8 cellular contexts compared by ENCODE assay signal in genomic region chr7:140342732-140343514, GRCh38. TPM values are rescaled to one million over a fixed set of nuclear protein-coding genes. Genes with fewer than 3 reads are reported as not detected.
A peak's percentile ranks its signal among the peaks of the same experiment; 100 is the strongest.
DNase-seq lines count a peak whose midpoint lies in the region; ATAC-seq, FAIRE-seq and TF ChIP-seq lines count a peak whose summit lies in the region.

No MANE protein-coding gene starts in this region.

- no peak overlapping the region for H3K4me3 ChIP-seq in astrocyte of the spinal cord (ENCODE audit: low read depth, low read length)

- in situ Hi-C loops in astrocyte of the spinal cord (cut with HindIII; ENCODE audit: low sequenced_read_pairs), result no loop called here

- H3K36me3 Mint-ChIP-seq in activated CD4-positive, alpha-beta memory T cell treated with anti-CD3 and anti-CD28 coated beads for 36 hours, result peaks cover 56% of the 10 kb centered on the region

- TF ChIP-seq CTCF in astrocyte of the spinal cord (IDR thresholded peaks at IDR 0.05; ENCODE audit: low read depth, low read length), result peak; percentile 42

- CTCF ChIA-PET in activated CD4-positive, alpha-beta memory T cell treated with anti-CD3 and anti-CD28 coated beads for 36 hours (lab: Charles Lee), result no interaction called here

- no peaks in the 10 kb centered on the region for H3K9me3 Mint-ChIP-seq in activated CD4-positive, alpha-beta memory T cell treated with anti-CD3 and anti-CD28 coated beads for 36 hours

- no peak overlapping the region for H3K4me3 Mint-ChIP-seq in activated CD4-positive, alpha-beta memory T cell treated with anti-CD3 and anti-CD28 coated beads for 36 hours

- ATAC-seq in GM21447 (IDR thresholded peaks at IDR 0.05; ENCODE audit: unreplicated experiment), result no peak

- H3K27ac Mint-ChIP-seq in activated CD4-positive, alpha-beta memory T cell treated with anti-CD3 and anti-CD28 coated beads for 36 hours, result no peak overlapping the region

- H3K4me1 Mint-ChIP-seq in activated CD4-positive, alpha-beta memory T cell treated with anti-CD3 and anti-CD28 coated beads for 36 hours (ENCODE audit: low read depth), result no peaks in the 10 kb centered on the region

- no peaks in the 10 kb centered on the region for H3K27me3 Mint-ChIP-seq in activated CD4-positive, alpha-beta memory T cell treated with anti-CD3 and anti-CD28 coated beads for 36 hours

- FAIRE-seq in RCC 7860 (lab: Jason Lieb, UNC), result no peak

- POLR2A ChIA-PET in activated CD4-positive, alpha-beta memory T cell treated with anti-CD3 and anti-CD28 coated beads for 36 hours (lab: Charles Lee), result no interaction called here

- intact Hi-C loops in activated CD4-positive, alpha-beta memory T cell treated with anti-CD3 and anti-CD28 coated beads for 36 hours (cut with micrococcal nuclease), result no loop called here

- DNase-seq in DMS79 (lab: John Stamatoyannopoulos, UW) (peak; percentile 11), DMS79 treated with DMSO at 0.1 percent for 48 hours (lab: John Stamatoyannopoulos, UW) (no peak), NCI-H2029 treated with DMSO at 0.1 percent for 48 hours (lab: John Stamatoyannopoulos, UW) (peak; percentile 15), astrocyte of the spinal cord (ENCODE audit: low read depth, low spot score) (no peak), kidney tubule cell (ENCODE audit: low spot score) (peak; percentile 38), RCC 7860 (ENCODE audit: low spot score) (no peak)
- no peak for DNase-seq in activated CD4-positive, alpha-beta memory T cell treated with anti-CD3 and anti-CD28 coated beads for 36 hours

RNA-seq across cellular contexts. Expression of gene SLC37A3, which starts 55.4 kb away (rescaled TPM):
- 10 to 100 TPM; 74.5 to 74.7 TPM for total RNA-seq in activated CD4-positive, alpha-beta memory T cell treated with anti-CD3 and anti-CD28 coated beads for 36 hours

Comparison
In these comparisons a context has a peak if more than half of its experiments do, and no peak if none do; other contexts are left out.
1. DNase-seq: peak in DMS79 (single experiment), NCI-H2029 treated with DMSO at 0.1 percent for 48 hours (single experiment) and kidney tubule cell (single experiment); none in DMS79 treated with DMSO at 0.1 percent for 48 hours (single experiment), astrocyte of the spinal cord (single experiment), activated CD4-positive, alpha-beta memory T cell treated with anti-CD3 and anti-CD28 coated beads for 36 hours (single experiment) and RCC 7860 (single experiment).